1 cellular context compared by ENCODE assay signal in genomic region chr2:234689911-234690379, GRCh38.
TF ChIP-seq lines count a peak whose summit lies in the region.

No MANE protein-coding gene starts in this region.

TF ChIP-seq in IMR-90, 13 proteins besides CTCF, POLR2A, EP300 and RAD21 (continued from another document):
- TF ChIP-seq CHD1 (IDR thresholded peaks at IDR 0.05; ENCODE audit: low read depth, low read length): no peak
- TF ChIP-seq RFX5 (IDR thresholded peaks at IDR 0.05; ENCODE audit: low read depth, low read length): no peak
